11 cellular contexts compared by ENCODE assay signal in the genomic region with DNA sequence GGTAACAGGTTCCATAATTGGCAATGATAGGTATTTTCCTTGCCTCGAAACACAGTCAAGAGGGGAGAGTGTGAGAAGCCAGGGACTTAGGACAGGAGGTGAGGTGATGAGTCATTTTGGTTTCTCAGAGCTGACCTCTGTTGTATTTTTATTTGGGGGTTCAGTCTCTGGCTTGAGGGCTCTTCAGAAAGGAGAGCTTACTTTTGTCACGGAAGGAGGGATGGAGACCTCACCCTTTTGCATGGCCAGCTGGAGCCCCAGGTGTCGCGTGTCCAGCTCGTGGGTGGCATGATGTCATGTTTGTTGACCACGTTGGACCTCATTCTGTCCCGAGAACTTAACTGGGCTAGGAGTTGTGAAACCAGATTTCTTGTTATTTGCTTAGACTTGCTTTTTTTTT.
A peak's percentile ranks its signal among the peaks of the same experiment; 100 is the strongest.
DNase-seq lines count a peak whose midpoint lies in the region; ATAC-seq, FAIRE-seq and TF ChIP-seq lines count a peak whose summit lies in the region.
"Had no signal": no experiment of that assay in that cellular context is flagged by ENCODE, and none has a peak within 500 bp of the region (broad histone marks: within the 10 kb centered on the region; RNA-seq: fewer than 3 reads in every experiment).

No MANE protein-coding gene starts in this region.

- H3K4me1 ChIP-seq in DOHH2 (ENCODE audit: control insufficient read depth, low read length): peaks cover 90% of the 10 kb centered on the region

- H3K4me3 ChIP-seq in DOHH2 (ENCODE audit: low read length) (no peak overlapping the region), MG63 (no peak overlapping the region)
- H3K4me3 ChIP-seq: PC-9 had no signal

- no peaks in the 10 kb centered on the region for H3K9me2 ChIP-seq in DOHH2 (replicated peaks; ENCODE audit: control insufficient read depth, low read length)

- ATAC-seq in HG02763 (IDR thresholded peaks at IDR 0.05; ENCODE audit: unreplicated experiment) (peak; percentile 48), HG03558 (IDR thresholded peaks at IDR 0.05; ENCODE audit: extremely low read depth, unreplicated experiment) (peak; percentile 39)

- no peaks in the 10 kb centered on the region for H3K79me2 ChIP-seq in DOHH2 (ENCODE audit: control insufficient read depth, low read length)

- peaks cover 7% of the 10 kb centered on the region for H3F3A ChIP-seq in DOHH2 (ENCODE audit: control insufficient read depth, insufficient read depth)

- no peak overlapping the region for H3K27ac ChIP-seq in DOHH2 (ENCODE audit: low read depth, low read length)
- H3K27ac ChIP-seq: PC-9 had no signal

- no peak overlapping the region for H3K4me2 ChIP-seq in DOHH2 (ENCODE audit: low read length)
- H3K4me2 ChIP-seq: PC-9 had no signal

- H3K9me3 ChIP-seq in DOHH2 (ENCODE audit: control insufficient read depth, insufficient read depth, low read length): no peaks in the 10 kb centered on the region
- no peaks in the 10 kb centered on the region for H3K9me3 ChIP-seq in MG63

- TF ChIP-seq CTCF in DOHH2 (IDR thresholded peaks at IDR 0.05; ENCODE audit: low read depth, low read length, poor library complexity, severe bottlenecking): peak; percentile 5

- H4K20me1 ChIP-seq in DOHH2 (ENCODE audit: control insufficient read depth, insufficient read depth, low read depth, low read length): 0 out of 2 replicates have a peak, but pooled peaks cover 8% of the 10 kb centered on the region

- H3K27me3 ChIP-seq in DOHH2 (ENCODE audit: control insufficient read depth, low read length) (peaks cover 30% of the 10 kb centered on the region), MG63 (no peaks in the 10 kb centered on the region)

- no peaks in the 10 kb centered on the region for H3K36me3 ChIP-seq in DOHH2 (ENCODE audit: control insufficient read depth, low read length)
- no peaks in the 10 kb centered on the region for H3K36me3 ChIP-seq in MG63

- no peak for FAIRE-seq in RCC 7860 (lab: Jason Lieb, UNC)

- DNase-seq in GM19238 (ENCODE audit: insufficient read length, low spot score): peak; percentile 19
- no peak for DNase-seq in mucosa of gallbladder (ENCODE audit: low spot score)
- no peak for DNase-seq in NCI-H345 (lab: John Stamatoyannopoulos, UW)
- no peak for DNase-seq in RCC 7860 (ENCODE audit: low spot score)
- no peak for DNase-seq in MG63
- DNase-seq: activated naive CD4-positive, alpha-beta T cell treated with anti-CD3 and anti-CD28 coated beads, Interleukin-2, amount 50 U/mL, for 16 hours; effector CD4-positive, alpha-beta T cell; PC-9 had no signal
